27 cellular contexts compared by ENCODE assay signal in the genomic region with DNA sequence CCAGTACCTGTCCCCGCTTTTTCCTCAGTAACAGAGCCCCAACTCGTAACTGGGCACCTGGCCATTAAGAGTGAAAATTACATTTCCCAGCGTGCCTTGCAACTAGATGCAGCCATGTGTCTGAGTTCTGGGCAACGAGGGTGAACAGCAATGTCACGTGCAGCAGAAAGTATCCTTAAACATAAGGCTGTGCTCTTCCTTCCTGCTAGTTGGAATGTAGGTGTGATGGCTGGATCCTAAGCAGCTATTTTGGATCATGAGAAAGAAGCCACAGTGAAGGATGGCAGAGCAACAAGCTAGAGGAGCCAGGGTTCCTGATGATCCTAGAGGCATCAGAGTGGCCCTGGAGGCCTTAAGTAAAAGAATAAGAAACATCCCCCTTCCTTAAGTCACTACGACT.
"Had no signal": no experiment of that assay in that cellular context is flagged by ENCODE, and none has a peak within 500 bp of the region (broad histone marks: within the 10 kb centered on the region; RNA-seq: fewer than 3 reads in every experiment).

No MANE protein-coding gene starts in this region.

- H3K36me3 Mint-ChIP-seq: naive thymus-derived CD4-positive, alpha-beta T cell; type B pancreatic cell had no signal

- H3K36me3 ChIP-seq: esophagus squamous epithelium, heart right ventricle, left lung, ovary, stomach, thyroid gland had no signal

- H3K27ac ChIP-seq: esophagus squamous epithelium, heart right ventricle, left lung, ovary, stomach, thyroid gland had no signal

- H3K4me3 Mint-ChIP-seq: effector memory CD8-positive, alpha-beta T cell; naive thymus-derived CD4-positive, alpha-beta T cell; nephron; type B pancreatic cell had no signal

- H3K27me3 ChIP-seq: ovary, thyroid gland had no signal

- DNase-seq: cortex of kidney; effector memory CD8-positive, alpha-beta T cell; erythroblast; esophagus squamous epithelium; foreskin melanocyte; glutamatergic neuron; heart right ventricle; hippocampal formation; left cardiac atrium; left lung; mesendoderm; midbrain; naive thymus-derived CD4-positive, alpha-beta T cell; occipital lobe; ovary; stimulated activated CD4-positive, alpha-beta T cell treated with anti-CD3 and anti-CD28 coated beads, Interleukin-12 subunit alpha, Interleukin-12 subunit beta, amount 100 ng/mL, for 4 hours; stimulated activated CD4-positive, alpha-beta T cell treated with anti-CD3 and anti-CD28 coated beads, Interleukin-1b, Interleukin-23, amount 100 ng/mL, for 48 hours; stimulated activated CD4-positive, alpha-beta T cell treated with anti-CD3 and anti-CD28 coated beads, Interleukin-4, amount 100 ng/mL, for 1 hour; stimulated activated CD8-positive, alpha-beta memory T cell treated with anti-CD3 and anti-CD28 coated beads, Interleukin-4, amount 100 ng/mL, for 48 hours; stimulated activated naive CD4-positive, alpha-beta T cell treated with Interleukin-2 at 50 U/mL for 16 hours; stomach; thyroid gland had no signal

- H3K9me3 ChIP-seq: esophagus squamous epithelium, heart right ventricle, left lung, ovary, stomach, thyroid gland had no signal

- H3K9me3 Mint-ChIP-seq: effector memory CD8-positive, alpha-beta T cell; nephron; type B pancreatic cell had no signal

- H3K27ac Mint-ChIP-seq: effector memory CD8-positive, alpha-beta T cell; naive thymus-derived CD4-positive, alpha-beta T cell; nephron; type B pancreatic cell had no signal

- FAIRE-seq: endometrium, islet of Langerhans had no signal

- H3K4me2 ChIP-seq: smooth muscle cell had no signal

- H3K4me3 ChIP-seq: esophagus squamous epithelium, heart right ventricle, left lung, ovary, smooth muscle cell, stomach, thyroid gland had no signal
